ENCODE assay signal across 10 cellular contexts in the genomic region with DNA sequence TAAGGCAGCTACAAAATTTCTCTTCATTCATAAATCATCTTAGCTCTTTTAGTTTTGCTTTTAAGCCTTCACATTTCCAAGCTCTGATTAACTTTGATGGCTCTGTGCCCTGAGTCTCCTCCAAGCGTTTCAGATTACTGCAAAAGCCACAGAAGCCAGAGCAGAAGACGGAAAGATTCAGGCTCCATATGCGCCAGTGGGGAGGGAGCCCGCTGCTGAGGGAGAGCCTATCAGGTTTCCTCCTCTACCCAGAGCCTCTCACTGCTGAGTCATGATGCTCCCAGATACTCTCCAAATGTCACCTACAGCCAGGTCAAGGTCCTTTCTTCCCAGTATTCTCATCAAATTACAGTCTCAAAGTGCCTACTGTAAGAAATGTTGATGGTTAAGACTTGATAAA.
A peak's percentile ranks its signal among the peaks of the same experiment; 100 is the strongest.
DNase-seq lines count a peak whose midpoint lies in the region; ATAC-seq and TF ChIP-seq lines count a peak whose summit lies in the region.
"Had no signal": no experiment of that assay in that cellular context is flagged by ENCODE, and none has a peak within 500 bp of the region (broad histone marks: within the 10 kb centered on the region; RNA-seq: fewer than 3 reads in every experiment).

No MANE protein-coding gene starts in this region.

- WGBS in psoas muscle, 3 donors, result 7 to 16% (median 10%) methylated on average over 4 of the region's 4 CpGs

- TF ChIP-seq CTCF in fibroblast of pulmonary artery (IDR thresholded peaks at IDR 0.05; ENCODE audit: low read length, missing control alignments) (no peak), psoas muscle (IDR thresholded peaks at IDR 0.05) (no peak)

- ATAC-seq in psoas muscle (peak; percentile 95 to 99 (median 98)), HG03457 (IDR thresholded peaks at IDR 0.05; ENCODE audit: unreplicated experiment) (no peak), HG02973 (IDR thresholded peaks at IDR 0.05; ENCODE audit: unreplicated experiment) (no peak), HG03432 (IDR thresholded peaks at IDR 0.05; ENCODE audit: unreplicated experiment) (no peak)

- H3K4me1 ChIP-seq in psoas muscle, result peaks cover 12% of the 10 kb centered on the region
- H3K4me1 ChIP-seq: suprapubic skin had no signal

- H3K27me3 ChIP-seq in psoas muscle (ENCODE audit: insufficient read depth in 3 of 3, low read length in 2 of 3), result no peaks in the 10 kb centered on the region
- H3K27me3 ChIP-seq: suprapubic skin had no signal

- H3K36me3 ChIP-seq in psoas muscle (ENCODE audit: insufficient read depth in 1 of 2, low read depth in 1 of 2), result no peaks in the 10 kb centered on the region
- H3K36me3 ChIP-seq: suprapubic skin had no signal

- no peak overlapping the region for H3K4me3 ChIP-seq in fibroblast of pulmonary artery (replicated peaks; ENCODE audit: low read depth, low read length)
- no peak overlapping the region for H3K4me3 ChIP-seq in psoas muscle
- H3K4me3 ChIP-seq: suprapubic skin had no signal

- peaks cover 3% of the 10 kb centered on the region for H3K9me3 ChIP-seq in psoas muscle

- intact Hi-C loops in psoas muscle (cut with DNase I), result loop anchor here in 1 of 2 donors (10.0 kb wide), 1 partner anchor 193 kb away; the partner anchor contains the start of gene RAP2A

- peak; percentile 45 for DNase-seq in GM04503 (ENCODE audit: low read depth)
- DNase-seq in NCI-H69 (lab: John Stamatoyannopoulos, UW), result peak; percentile 61
- DNase-seq in fibroblast of pulmonary artery (ENCODE audit: low read depth), result peak; percentile 93
- peak; percentile 69 to 79 for DNase-seq in psoas muscle
- DNase-seq in superior temporal gyrus (ENCODE audit: extremely low spot score), result no peak
- DNase-seq: NCI-H748 treated with DMSO at 0.1 percent for 48 hours had no signal

- H3K27ac ChIP-seq in psoas muscle, result no peak overlapping the region
- H3K27ac ChIP-seq: suprapubic skin had no signal

Comparison
In these comparisons a context has a peak if more than half of its experiments do, and no peak if none do; other contexts are left out.
1. ATAC-seq: peak in psoas muscle (4 of 4); none in HG03457 (single experiment), HG02973 (single experiment) and HG03432 (single experiment).